ENCODE assay signal across 1 cellular context in genomic region chr3:13106308-13106970, GRCh38.
TF ChIP-seq lines count a peak whose summit lies in the region.

No MANE protein-coding gene starts in this region.

TF ChIP-seq in HepG2, 621 proteins besides CTCF, POLR2A, EP300 and RAD21 (continued from another document):
- no peak for TF ChIP-seq CERS6 (CRISPR knock-in tag; IDR thresholded peaks at IDR 0.05)
- TF ChIP-seq FOXA3 (CRISPR knock-in tag; IDR thresholded peaks at IDR 0.05) = 0 out of 2 replicates have a peak, but pooled peaks have one; percentile 21
- TF ChIP-seq SMAD9 (CRISPR knock-in tag; IDR thresholded peaks at IDR 0.05) = no peak
- peak; percentile 53; the same call in 1 of the 2 replicates for TF ChIP-seq FOSL2 (CRISPR knock-in tag; IDR thresholded peaks at IDR 0.05)
- TF ChIP-seq HIC2 (CRISPR knock-in tag; IDR thresholded peaks at IDR 0.05; ENCODE audit: low read depth) = peak; percentile 32; the same call in 1 of the 2 replicates
- no peak for TF ChIP-seq FOXC1 (CRISPR knock-in tag; IDR thresholded peaks at IDR 0.05; ENCODE audit: borderline replicate concordance)
- TF ChIP-seq U2AF2 (IDR thresholded peaks at IDR 0.05; ENCODE audit: low read depth, low read length) = no peak
- no peak for TF ChIP-seq ZNF333 (CRISPR knock-in tag; IDR thresholded peaks at IDR 0.05; ENCODE audit: borderline replicate concordance)
- no peak for TF ChIP-seq ZNF609 (CRISPR knock-in tag; IDR thresholded peaks at IDR 0.05; ENCODE audit: borderline replicate concordance)
- peak; percentile 46; the same call in 1 of the 2 replicates for TF ChIP-seq ETV5 (CRISPR knock-in tag; IDR thresholded peaks at IDR 0.05; ENCODE audit: borderline replicate concordance)
- TF ChIP-seq RARA (CRISPR knock-in tag; IDR thresholded peaks at IDR 0.05) = peak; percentile 22; the same call in 1 of the 2 replicates
- TF ChIP-seq FOXA1 (IDR thresholded peaks at IDR 0.05) = no peak
- TF ChIP-seq FOXA1 (CRISPR knock-in tag; IDR thresholded peaks at IDR 0.05) = 0 out of 2 replicates have a peak, but pooled peaks have one; percentile 47
- peak; percentile 13; the same call in 1 of the 2 replicates for TF ChIP-seq RXRB (CRISPR knock-in tag; IDR thresholded peaks at IDR 0.05; ENCODE audit: borderline replicate concordance)
